Comparison of ENCODE assay signal across 13 cellular contexts in the genomic region with DNA sequence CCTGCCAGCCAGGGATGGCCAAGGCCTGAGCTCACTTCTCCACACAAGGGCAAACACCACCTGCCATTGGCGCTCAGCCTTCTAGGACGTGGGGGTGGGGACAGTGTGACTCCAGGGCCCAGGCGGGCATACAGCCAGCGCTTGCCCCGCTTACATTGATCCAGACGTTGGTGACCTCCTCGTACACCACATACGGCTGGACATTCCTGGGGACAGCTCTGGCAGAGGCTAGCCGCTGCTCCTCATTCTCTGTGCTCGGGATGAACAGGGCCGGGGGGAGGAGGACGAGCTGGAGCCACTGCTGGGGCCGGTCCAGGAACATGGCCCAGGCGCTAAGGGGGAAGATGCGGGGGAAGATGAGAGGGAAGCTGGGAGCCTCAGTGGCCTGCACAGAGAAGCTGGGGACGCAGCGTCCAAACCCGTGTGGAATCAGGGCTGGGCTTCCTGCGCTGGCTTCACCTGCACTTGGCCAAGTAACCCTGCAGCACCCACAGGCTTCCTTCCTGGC. TPM values are rescaled to one million over a fixed set of nuclear protein-coding genes. Genes with fewer than 3 reads are reported as not detected.
DNase-seq lines count a peak whose midpoint lies in the region; ATAC-seq and TF ChIP-seq lines count a peak whose summit lies in the region.
"Had no signal": no experiment of that assay in that cellular context is flagged by ENCODE, and none has a peak within 500 bp of the region (broad histone marks: within the 10 kb centered on the region; RNA-seq: fewer than 3 reads in every experiment).

No MANE protein-coding gene starts in this region.

- no peaks in the 10 kb centered on the region; the same call in 1 of the 2 replicates for H4K20me1 ChIP-seq in GM23338 (replicated peaks; ENCODE audit: insufficient read depth)

- peaks cover 12% of the 10 kb centered on the region for H3K27me3 Mint-ChIP-seq in GM23338 (ENCODE audit: insufficient read depth, low read depth, poor library complexity)

- H3K4me1 ChIP-seq in lower lobe of right lung: peaks cover 7% of the 10 kb centered on the region
- H3K4me1 ChIP-seq in thyroid gland: no peaks in the 10 kb centered on the region
- no peaks in the 10 kb centered on the region for H3K4me1 ChIP-seq in GM23338 (ENCODE audit: insufficient read depth)

- ATAC-seq in lower lobe of right lung (no peak), GM23338 (no peak), GM19324 (IDR thresholded peaks at IDR 0.05; ENCODE audit: low FRiP score, unreplicated experiment) (no peak)
- ATAC-seq: mucosa of descending colon; stimulated activated naive CD8-positive, alpha-beta T cell treated with anti-CD3 and anti-CD28 coated beads, Interleukin-15, Interleukin-2, amounts not matched to agents 100 U/mL and 50 U/mL, for 24 hours had no signal

- peaks cover 56% of the 10 kb centered on the region for H3K36me3 Mint-ChIP-seq in GM23338 (ENCODE audit: low read depth)

- H3K4me1 Mint-ChIP-seq in GM23338: no peaks in the 10 kb centered on the region

- no peak overlapping the region for H2AFZ ChIP-seq in GM23338

- no peak for TF ChIP-seq POLR2A in thyroid gland (IDR thresholded peaks at IDR 0.05)

- H3K9me3 Mint-ChIP-seq in GM23338: no peaks in the 10 kb centered on the region

- no peak overlapping the region for H3K4me2 ChIP-seq in GM23338

- no peaks in the 10 kb centered on the region for H3F3A ChIP-seq in GM23338 (replicated peaks; ENCODE audit: low read depth)

- H3K36me3 ChIP-seq in lower lobe of right lung (peaks cover 94% of the 10 kb centered on the region), thyroid gland (peaks cover 66 to 73% of the 10 kb centered on the region in 2 donors), GM23338 (ENCODE audit: insufficient read depth) (peaks cover 15% of the 10 kb centered on the region)

- no peaks in the 10 kb centered on the region for H3K9me3 ChIP-seq in lower lobe of right lung
- H3K9me3 ChIP-seq in thyroid gland: no peaks in the 10 kb centered on the region
- H3K9me3 ChIP-seq: mucosa of descending colon had no signal

- no peaks in the 10 kb centered on the region for H3K79me2 ChIP-seq in GM23338 (replicated peaks; ENCODE audit: insufficient read depth)

- no peak overlapping the region for H3K27ac Mint-ChIP-seq in GM23338

- H3K27ac ChIP-seq in cingulate gyrus (ENCODE audit: low read depth, low read length) (peak overlapping the region; percentile 91), lower lobe of right lung (peak overlapping the region; percentile 11), thyroid gland (peak overlapping the region in 2 of 3 donors; percentile 42 to 48), GM23338 (ENCODE audit: low read depth) (no peak overlapping the region)

- H3K9me2 ChIP-seq in GM23338 (ENCODE audit: insufficient read depth): no peaks in the 10 kb centered on the region

- no peaks in the 10 kb centered on the region for H3K27me3 ChIP-seq in lower lobe of right lung (ENCODE audit: low read depth)
- H3K27me3 ChIP-seq in thyroid gland: no peaks in the 10 kb centered on the region
- H3K27me3 ChIP-seq in GM23338 (ENCODE audit: insufficient read depth): no peaks in the 10 kb centered on the region

- no peak overlapping the region for H3K4me3 Mint-ChIP-seq in GM23338

- WGBS in thyroid gland, 2 donors: 68 to 70% methylated on average over 11 to 17 of the region's 19 CpGs

- H3K4me3 ChIP-seq in lower lobe of right lung (no peak overlapping the region), thyroid gland (replicated peaks in 1 of 3) (no peak overlapping the region), GM23338 (no peak overlapping the region)
- H3K4me3 ChIP-seq: mucosa of descending colon had no signal

- intact Hi-C loops in lower lobe of right lung (cut with DNase I) (no loop called here), thyroid gland (cut with DNase I) (no loop called here)

- no peak for TF ChIP-seq CTCF in lower lobe of right lung (IDR thresholded peaks at IDR 0.05)
- no peak for TF ChIP-seq CTCF in thyroid gland (IDR thresholded peaks at IDR 0.05)
- no peak for TF ChIP-seq CTCF in GM23338 (conservative IDR thresholded peaks at IDR 0.05; ENCODE audit: low read depth in 2 of 2)

- DNase-seq in NCI-H2196 treated with DMSO at 0.1 percent for 48 hours (lab: John Stamatoyannopoulos, UW; ENCODE audit: unreplicated experiment): peak; percentile 42
- no peak for DNase-seq in lower lobe of right lung
- DNase-seq in thyroid gland: peak in 1 of 2 donors; percentile 9
- no peak for DNase-seq in GM23338 (ENCODE audit: low spot score)
- DNase-seq in NCI-H187 treated with DMSO at 0.1 percent for 48 hours (lab: John Stamatoyannopoulos, UW): no peak
- DNase-seq: activated gamma-delta T cell; central memory CD4-positive, alpha-beta T cell; mucosa of descending colon; NCI-H1417; NCI-H69; stimulated activated naive CD8-positive, alpha-beta T cell treated with anti-CD3 and anti-CD28 coated beads, Interleukin-15, Interleukin-2, amounts not matched to agents 100 U/mL and 50 U/mL, for 24 hours had no signal

TF ChIP-seq in GM23338, 12 proteins besides CTCF, POLR2A, EP300 and RAD21:
- TF ChIP-seq, protein P1, sequence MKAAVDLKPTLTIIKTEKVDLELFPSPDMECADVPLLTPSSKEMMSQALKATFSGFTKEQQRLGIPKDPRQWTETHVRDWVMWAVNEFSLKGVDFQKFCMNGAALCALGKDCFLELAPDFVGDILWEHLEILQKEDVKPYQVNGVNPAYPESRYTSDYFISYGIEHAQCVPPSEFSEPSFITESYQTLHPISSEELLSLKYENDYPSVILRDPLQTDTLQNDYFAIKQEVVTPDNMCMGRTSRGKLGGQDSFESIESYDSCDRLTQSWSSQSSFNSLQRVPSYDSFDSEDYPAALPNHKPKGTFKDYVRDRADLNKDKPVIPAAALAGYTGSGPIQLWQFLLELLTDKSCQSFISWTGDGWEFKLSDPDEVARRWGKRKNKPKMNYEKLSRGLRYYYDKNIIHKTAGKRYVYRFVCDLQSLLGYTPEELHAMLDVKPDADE (IDR thresholded peaks at IDR 0.05): no peak
- TF ChIP-seq POLR2AphosphoS5 (IDR thresholded peaks at IDR 0.05; ENCODE audit: low read depth): no peak
- TF ChIP-seq JUNB (IDR thresholded peaks at IDR 0.05; ENCODE audit: unreplicated experiment): no peak
- TF ChIP-seq NANOG (IDR thresholded peaks at IDR 0.05; ENCODE audit: borderline replicate concordance): no peak

RNA-seq across cellular contexts. Expression of a gene that starts 25.1 kb away (rescaled TPM):
- 91.6 TPM for total RNA-seq in lower lobe of right lung
- 10 to 100 TPM; 48.0 to 72.6 (median 65.2) TPM for total RNA-seq in thyroid gland
- 42.3 and 49.4 TPM in 2 replicates for total RNA-seq in GM23338 (2014; rRNA removed; shearing (Covaris generic))
- polyA plus RNA-seq in GM23338 (2016; fragmentation: Nextera tagmentation; extraction: Ambion mirVana): 99.5 and 99.7 TPM in 2 replicates

RNA-seq across cellular contexts. Expression of a gene that starts 28.4 kb away (rescaled TPM):
- total RNA-seq in lower lobe of right lung: 79.6 TPM
- 10 to 100 TPM; 32.0 to 50.7 (median 42.9) TPM for total RNA-seq in thyroid gland
- total RNA-seq in GM23338 (2014; rRNA removed; shearing (Covaris generic)): 30.8 and 49.2 TPM in 2 replicates
- 18.6 and 19.5 TPM in 2 replicates for polyA plus RNA-seq in GM23338 (2016; fragmentation: Nextera tagmentation; extraction: Ambion mirVana)

RNA-seq across cellular contexts. Expression of a gene that starts 56.0 kb away (rescaled TPM):
- 11.2 TPM for total RNA-seq in lower lobe of right lung
- total RNA-seq in thyroid gland: 1 to 10 TPM; 3.8 to 9.5 (median 7.8) TPM
- 3.3 and 4.1 TPM in 2 replicates for total RNA-seq in GM23338 (2014; rRNA removed; shearing (Covaris generic))
- 2.7 and 3.2 TPM in 2 replicates for polyA plus RNA-seq in GM23338 (2016; fragmentation: Nextera tagmentation; extraction: Ambion mirVana)
